In genomic region chr2:217331577-217332139, GRCh38 we compare ENCODE assay signal across 1 cellular context.
TF ChIP-seq lines count a peak whose summit lies in the region.

No MANE protein-coding gene starts in this region.

TF ChIP-seq in GM23338, 12 proteins besides CTCF, POLR2A, EP300 and RAD21 (continued from another document):
- TF ChIP-seq ZNF462 (CRISPR knock-in tag; IDR thresholded peaks at IDR 0.05) (no peak), NANOG (IDR thresholded peaks at IDR 0.05; ENCODE audit: borderline replicate concordance) (no peak)
TF ChIP-seq in GM23338: peak in this region for 0.
